In genomic region chr6:87182940-87183339, GRCh38 we compare ENCODE assay signal across 26 cellular contexts. TPM values are rescaled to one million over a fixed set of nuclear protein-coding genes. Genes with fewer than 3 reads are reported as not detected.
DNase-seq lines count a peak whose midpoint lies in the region; ATAC-seq and TF ChIP-seq lines count a peak whose summit lies in the region.
"Had no signal": no experiment of that assay in that cellular context is flagged by ENCODE, and none has a peak within 500 bp of the region (broad histone marks: within the 10 kb centered on the region; RNA-seq: fewer than 3 reads in every experiment).

No MANE protein-coding gene starts in this region.

- no peak for DNase-seq in activated CD4-positive, alpha-beta T cell treated with anti-CD3 and anti-CD28 coated beads for 36 hours
- no peak for DNase-seq in activated CD4-positive, alpha-beta T cell treated with anti-CD3 and anti-CD28 coated beads for 48 hours
- DNase-seq in naive B cell (no peak), inferior parietal cortex (ENCODE audit: extremely low spot score) (no peak), GM10266 (ENCODE audit: extremely low spot score) (no peak)
- DNase-seq: activated CD4-positive, alpha-beta T cell treated with anti-CD3 and anti-CD28 coated beads, Interleukin-2, amount 50 U/mL, for 48 hours; activated effector memory CD4-positive, alpha-beta T cell treated with anti-CD3 and anti-CD28 coated beads, Interleukin-2, amount 50 U/mL, for 16 hours; Caco-2; cerebellar nuclear complex; DND-41; effector CD4-positive, alpha-beta T cell; hypothalamus; islet precursor cell; lower lobe of right lung; NCI-H1092 treated with DMSO at 0.1 percent for 48 hours; NCI-H2029 treated with DMSO at 0.1 percent for 48 hours; NCI-H345; occipital lobe; SHP77; spleen; substantia nigra; uterus had no signal

- H3K36me3 Mint-ChIP-seq in activated CD4-positive, alpha-beta T cell treated with anti-CD3 and anti-CD28 coated beads for 36 hours (ENCODE audit: low read depth), result peaks cover 43% of the 10 kb centered on the region
- peaks cover 0 to 8% of the 10 kb centered on the region in 2 donors for H3K36me3 Mint-ChIP-seq in naive B cell

- CTCF ChIA-PET in activated CD4-positive, alpha-beta T cell treated with anti-CD3 and anti-CD28 coated beads for 36 hours (lab: Charles Lee), result no interaction called here

- no peaks in the 10 kb centered on the region for H3K9me3 Mint-ChIP-seq in activated CD4-positive, alpha-beta T cell treated with anti-CD3 and anti-CD28 coated beads for 36 hours (ENCODE audit: low read depth)
- H3K9me3 Mint-ChIP-seq in naive B cell, result no peaks in the 10 kb centered on the region

- intact Hi-C loops in activated CD4-positive, alpha-beta T cell treated with anti-CD3 and anti-CD28 coated beads for 36 hours (cut with DNase I, micrococcal nuclease), result loop anchor here (1.0 kb wide), 4 partner anchors 14 to 28 kb away; partner anchors contain the start of gene ZNF292 (in 1 of the 2)

- POLR2A ChIA-PET in activated CD4-positive, alpha-beta T cell treated with anti-CD3 and anti-CD28 coated beads for 36 hours (lab: Charles Lee), result no interaction called here

- H3K4me3 Mint-ChIP-seq in activated CD4-positive, alpha-beta T cell treated with anti-CD3 and anti-CD28 coated beads for 36 hours, result no peak overlapping the region
- H3K4me3 Mint-ChIP-seq in naive B cell, result peak overlapping the region in 4 of 8 donors; percentile 13 to 46 (median 21)

- ATAC-seq in activated CD4-positive, alpha-beta T cell treated with anti-CD3 and anti-CD28 coated beads for 36 hours, result peak; percentile 77
- ATAC-seq in GM18868 (IDR thresholded peaks at IDR 0.05; ENCODE audit: unreplicated experiment) (peak; percentile 30), HG03432 (IDR thresholded peaks at IDR 0.05; ENCODE audit: unreplicated experiment) (peak; percentile 21), naive B cell (ENCODE audit: low read depth in 2 of 2) (no peak), GM21526 (IDR thresholded peaks at IDR 0.05; ENCODE audit: low FRiP score, unreplicated experiment) (no peak)
- ATAC-seq: HepG2, lower lobe of right lung had no signal

- TF ChIP-seq CTCF in GM10266 (IDR thresholded peaks at IDR 0.05; ENCODE audit: control insufficient read depth, insufficient read depth, low read depth, missing control alignments), result no peak

- H3K27me3 Mint-ChIP-seq in activated CD4-positive, alpha-beta T cell treated with anti-CD3 and anti-CD28 coated beads for 36 hours, result no peaks in the 10 kb centered on the region
- H3K27me3 Mint-ChIP-seq in naive B cell, result no peaks in the 10 kb centered on the region

- H3K27ac Mint-ChIP-seq in activated CD4-positive, alpha-beta T cell treated with anti-CD3 and anti-CD28 coated beads for 36 hours, result peak overlapping the region; percentile 91
- peak overlapping the region in 5 of 6 donors; percentile 49 to 94 (median 67) for H3K27ac Mint-ChIP-seq in naive B cell

- H3K4me1 Mint-ChIP-seq in activated CD4-positive, alpha-beta T cell treated with anti-CD3 and anti-CD28 coated beads for 36 hours, result peaks cover 81% of the 10 kb centered on the region
- H3K4me1 Mint-ChIP-seq in naive B cell, result peaks cover 47 to 71% (median 60%) of the 10 kb centered on the region in 3 donors

RNA-seq across cellular contexts. Expression of gene ZNF292, which starts 27.6 kb away (rescaled TPM):
- 10 to 100 TPM; 68.8 to 81.8 TPM for total RNA-seq in activated CD4-positive, alpha-beta T cell treated with anti-CD3 and anti-CD28 coated beads for 36 hours
- 10 to 100 TPM; 19.4 to 48.9 (median 38.4) TPM for polyA plus RNA-seq in naive B cell (ENCODE audit: low read depth in 6 of 6)

Comparison
In these comparisons a context has a peak if more than half of its experiments do, and no peak if none do; other contexts are left out.
1. ATAC-seq: peak in activated CD4-positive, alpha-beta T cell treated with anti-CD3 and anti-CD28 coated beads for 36 hours (single experiment), GM18868 (single experiment) and HG03432 (single experiment); none in naive B cell (0 of 2) and GM21526 (single experiment).